ENCODE assay signal across 17 cellular contexts in the genomic region with DNA sequence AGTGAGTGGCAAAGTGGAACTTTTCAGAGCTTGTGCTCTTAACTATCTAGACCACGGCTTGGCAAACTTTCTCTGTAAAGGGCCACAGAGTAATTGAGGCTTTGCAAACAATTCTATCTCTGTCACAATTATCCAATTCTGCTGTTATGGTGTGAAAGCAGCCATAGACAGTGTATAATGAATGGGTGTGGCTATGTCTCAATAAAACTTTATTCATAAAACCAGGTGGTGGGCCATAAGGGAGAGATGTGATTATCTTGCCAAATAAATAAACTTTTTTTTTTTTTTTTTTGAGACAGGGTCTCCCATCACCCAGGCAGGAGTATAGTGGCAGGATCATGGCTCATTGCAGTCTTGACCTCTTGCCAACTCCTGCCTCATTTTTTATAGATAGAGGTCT.
DNase-seq lines count a peak whose midpoint lies in the region; ATAC-seq and TF ChIP-seq lines count a peak whose summit lies in the region.
"Had no signal": no experiment of that assay in that cellular context is flagged by ENCODE, and none has a peak within 500 bp of the region (broad histone marks: within the 10 kb centered on the region; RNA-seq: fewer than 3 reads in every experiment).

No MANE protein-coding gene starts in this region.

- CTCF ChIA-PET in activated CD8-positive, alpha-beta T cell treated with anti-CD3 and anti-CD28 coated beads for 36 hours (lab: Charles Lee), result no interaction called here
- CTCF ChIA-PET in activated CD8-positive, alpha-beta T cell treated with anti-CD3 and anti-CD28 coated beads, Interleukin-2, amount 10 ng/mL, durations not matched to agents 7 days and 5 days (lab: Charles Lee), result interaction anchor here (0.9 kb wide), 1 partner anchor 20 kb away, joined by 3 read pairs; no protein-coding TSS in a partner anchor
- CTCF ChIA-PET in CD8-positive, alpha-beta T cell (lab: Charles Lee), result no interaction called here

- H3K4me3 ChIP-seq in CD8-positive, alpha-beta T cell (ENCODE audit: low read depth, low read length), result no peak overlapping the region
- no peak overlapping the region for H3K4me3 ChIP-seq in dorsolateral prefrontal cortex

- no peaks in the 10 kb centered on the region for H3K27me3 ChIP-seq in CD8-positive, alpha-beta T cell (ENCODE audit: insufficient read depth, low read length)
- no peaks in the 10 kb centered on the region for H3K27me3 ChIP-seq in dorsolateral prefrontal cortex

- ATAC-seq in activated CD8-positive, alpha-beta T cell treated with anti-CD3 and anti-CD28 coated beads for 36 hours, result no peak
- no peak for ATAC-seq in activated CD8-positive, alpha-beta T cell treated with anti-CD3 and anti-CD28 coated beads, Interleukin-2, amount 10 ng/mL, durations not matched to agents 7 days and 5 days
- no peak for ATAC-seq in CD8-positive, alpha-beta T cell
- no peak for ATAC-seq in activated T-helper 17 cell treated with anti-CD3 and anti-CD28 coated beads, Interleukin-2, amount 50 U/mL, for 72 hours (replicated peaks)
- ATAC-seq in SK-N-SH treated with all-trans-retinoic acid at 6 μM for 48 hours, result no peak
- ATAC-seq: Panc1 had no signal

- H3K4me1 ChIP-seq in CD8-positive, alpha-beta T cell (ENCODE audit: insufficient read depth, low read length), result no peaks in the 10 kb centered on the region

- no peaks in the 10 kb centered on the region for H3K9me3 ChIP-seq in CD8-positive, alpha-beta T cell (ENCODE audit: low read length)

- no peaks in the 10 kb centered on the region for H3K27me3 Mint-ChIP-seq in activated CD8-positive, alpha-beta T cell treated with anti-CD3 and anti-CD28 coated beads for 36 hours
- no peaks in the 10 kb centered on the region for H3K27me3 Mint-ChIP-seq in activated CD8-positive, alpha-beta T cell treated with anti-CD3 and anti-CD28 coated beads, Interleukin-2, amount 10 ng/mL, durations not matched to agents 7 days and 5 days (ENCODE audit: low read depth)
- H3K27me3 Mint-ChIP-seq in CD8-positive, alpha-beta T cell (ENCODE audit: low read depth), result no peaks in the 10 kb centered on the region
- H3K27me3 Mint-ChIP-seq in activated T-helper 17 cell treated with anti-CD3 and anti-CD28 coated beads, Interleukin-2, amount 50 U/mL, for 72 hours, result no peaks in the 10 kb centered on the region
- no peaks in the 10 kb centered on the region for H3K27me3 Mint-ChIP-seq in nephron progenitor cell (ENCODE audit: low read depth, poor library complexity)

- TF ChIP-seq CTCF in activated CD8-positive, alpha-beta T cell treated with anti-CD3 and anti-CD28 coated beads for 36 hours (IDR thresholded peaks at IDR 0.05), result no peak
- no peak for TF ChIP-seq CTCF in CD8-positive, alpha-beta T cell (IDR thresholded peaks at IDR 0.05)
- TF ChIP-seq CTCF in dorsolateral prefrontal cortex (IDR thresholded peaks at IDR 0.05 in 54 of 56, conservative IDR thresholded peaks at IDR 0.05 in 2 of 56; ENCODE audit: low read depth in 1 of 56, partially characterized antibody in 56 of 56), result no peak
- no peak for TF ChIP-seq CTCF in nephron progenitor cell (IDR thresholded peaks at IDR 0.05)

- intact Hi-C loops in activated CD8-positive, alpha-beta T cell treated with anti-CD3 and anti-CD28 coated beads for 36 hours (cut with micrococcal nuclease), result no loop called here
- intact Hi-C loops in CD8-positive, alpha-beta T cell (cut with DNase I, micrococcal nuclease), result no loop called here
- intact Hi-C loops in dorsolateral prefrontal cortex (cut with DNase I), result no loop called here

- peak overlapping the region; percentile 78 for H3K27ac Mint-ChIP-seq in activated CD8-positive, alpha-beta T cell treated with anti-CD3 and anti-CD28 coated beads for 36 hours
- H3K27ac Mint-ChIP-seq in activated CD8-positive, alpha-beta T cell treated with anti-CD3 and anti-CD28 coated beads, Interleukin-2, amount 10 ng/mL, durations not matched to agents 7 days and 5 days, result no peak overlapping the region
- H3K27ac Mint-ChIP-seq in CD8-positive, alpha-beta T cell, result peak overlapping the region; percentile 53
- peak overlapping the region; percentile 64 for H3K27ac Mint-ChIP-seq in activated T-helper 17 cell treated with anti-CD3 and anti-CD28 coated beads, Interleukin-2, amount 50 U/mL, for 72 hours
- H3K27ac Mint-ChIP-seq in nephron progenitor cell, result no peak overlapping the region
- H3K27ac Mint-ChIP-seq: HFFc6 had no signal

- peaks cover 29% of the 10 kb centered on the region for H3K36me3 Mint-ChIP-seq in activated CD8-positive, alpha-beta T cell treated with anti-CD3 and anti-CD28 coated beads for 36 hours (ENCODE audit: low read depth)
- H3K36me3 Mint-ChIP-seq in activated CD8-positive, alpha-beta T cell treated with anti-CD3 and anti-CD28 coated beads, Interleukin-2, amount 10 ng/mL, durations not matched to agents 7 days and 5 days (ENCODE audit: low read depth), result peaks cover 43% of the 10 kb centered on the region
- H3K36me3 Mint-ChIP-seq in CD8-positive, alpha-beta T cell, result peaks cover 52% of the 10 kb centered on the region
- H3K36me3 Mint-ChIP-seq in activated T-helper 17 cell treated with anti-CD3 and anti-CD28 coated beads, Interleukin-2, amount 50 U/mL, for 72 hours (ENCODE audit: low read depth), result peaks cover 52% of the 10 kb centered on the region
- H3K36me3 Mint-ChIP-seq in nephron progenitor cell (ENCODE audit: low read depth), result peaks cover 68% of the 10 kb centered on the region

- peaks cover 6% of the 10 kb centered on the region for H3K9me3 Mint-ChIP-seq in activated CD8-positive, alpha-beta T cell treated with anti-CD3 and anti-CD28 coated beads for 36 hours
- H3K9me3 Mint-ChIP-seq in activated CD8-positive, alpha-beta T cell treated with anti-CD3 and anti-CD28 coated beads, Interleukin-2, amount 10 ng/mL, durations not matched to agents 7 days and 5 days (ENCODE audit: insufficient read depth), result no peaks in the 10 kb centered on the region
- no peaks in the 10 kb centered on the region for H3K9me3 Mint-ChIP-seq in CD8-positive, alpha-beta T cell
- H3K9me3 Mint-ChIP-seq in activated T-helper 17 cell treated with anti-CD3 and anti-CD28 coated beads, Interleukin-2, amount 50 U/mL, for 72 hours, result no peaks in the 10 kb centered on the region
- peaks cover 6% of the 10 kb centered on the region for H3K9me3 Mint-ChIP-seq in nephron progenitor cell
- H3K9me3 Mint-ChIP-seq: HFFc6 had no signal

- no peak overlapping the region for H3K4me3 Mint-ChIP-seq in activated CD8-positive, alpha-beta T cell treated with anti-CD3 and anti-CD28 coated beads for 36 hours
- H3K4me3 Mint-ChIP-seq in activated CD8-positive, alpha-beta T cell treated with anti-CD3 and anti-CD28 coated beads, Interleukin-2, amount 10 ng/mL, durations not matched to agents 7 days and 5 days, result no peak overlapping the region
- H3K4me3 Mint-ChIP-seq in CD8-positive, alpha-beta T cell, result no peak overlapping the region
- H3K4me3 Mint-ChIP-seq in activated T-helper 17 cell treated with anti-CD3 and anti-CD28 coated beads, Interleukin-2, amount 50 U/mL, for 72 hours, result peak overlapping the region; percentile 42
- H3K4me3 Mint-ChIP-seq in nephron progenitor cell, result no peak overlapping the region
- H3K4me3 Mint-ChIP-seq: HFFc6 had no signal

- no peak for DNase-seq in activated CD8-positive, alpha-beta T cell treated with anti-CD3 and anti-CD28 coated beads for 36 hours
- DNase-seq in activated CD8-positive, alpha-beta T cell treated with anti-CD3 and anti-CD28 coated beads, Interleukin-2, amount 10 ng/mL, durations not matched to agents 7 days and 5 days, result no peak
- no peak for DNase-seq in CD8-positive, alpha-beta T cell
- DNase-seq in dorsolateral prefrontal cortex (no peak), nephron progenitor cell (no peak)
- DNase-seq: ACHN, AML-193, HFFc6, KBM-7, MV-4-11, NCI-H1417, NCI-H1930, NCI-H446 treated with DMSO at 0.1 percent for 48 hours, NCI-H748 treated with DMSO at 0.1 percent for 48 hours had no signal

- peaks cover 45% of the 10 kb centered on the region for H3K4me1 Mint-ChIP-seq in activated CD8-positive, alpha-beta T cell treated with anti-CD3 and anti-CD28 coated beads for 36 hours (ENCODE audit: low read depth)
- peaks cover 17% of the 10 kb centered on the region for H3K4me1 Mint-ChIP-seq in activated CD8-positive, alpha-beta T cell treated with anti-CD3 and anti-CD28 coated beads, Interleukin-2, amount 10 ng/mL, durations not matched to agents 7 days and 5 days (ENCODE audit: low read depth)
- H3K4me1 Mint-ChIP-seq in CD8-positive, alpha-beta T cell (ENCODE audit: low read depth), result peaks cover 19% of the 10 kb centered on the region
- peaks cover 18% of the 10 kb centered on the region for H3K4me1 Mint-ChIP-seq in activated T-helper 17 cell treated with anti-CD3 and anti-CD28 coated beads, Interleukin-2, amount 50 U/mL, for 72 hours
- H3K4me1 Mint-ChIP-seq in nephron progenitor cell, result peaks cover 3% of the 10 kb centered on the region

- no peaks in the 10 kb centered on the region for H3K36me3 ChIP-seq in CD8-positive, alpha-beta T cell (ENCODE audit: insufficient read depth, low read length)

- POLR2A ChIA-PET in activated CD8-positive, alpha-beta T cell treated with anti-CD3 and anti-CD28 coated beads for 36 hours (lab: Charles Lee), result no interaction called here
- POLR2A ChIA-PET in activated CD8-positive, alpha-beta T cell treated with anti-CD3 and anti-CD28 coated beads, Interleukin-2, amount 10 ng/mL, durations not matched to agents 7 days and 5 days (lab: Charles Lee), result no interaction called here
- POLR2A ChIA-PET in CD8-positive, alpha-beta T cell (lab: Charles Lee), result no interaction called here

- no peak overlapping the region for H3K27ac ChIP-seq in CD8-positive, alpha-beta T cell (ENCODE audit: low read depth, low read length)
- peak overlapping the region in 35 of 59 donors; percentile 14 to 78 (median 46) for H3K27ac ChIP-seq in dorsolateral prefrontal cortex

TF ChIP-seq in SK-N-SH treated with all-trans-retinoic acid at 6 μM for 48 hours, 23 proteins besides CTCF, POLR2A, EP300 and RAD21:
- no peak for TF ChIP-seq CSDC2 (CRISPR knock-in tag; IDR thresholded peaks at IDR 0.05)
- TF ChIP-seq ARNTL (CRISPR knock-in tag; IDR thresholded peaks at IDR 0.05; ENCODE audit: borderline replicate concordance, low read depth), result no peak
- no peak for TF ChIP-seq PPARA (CRISPR knock-in tag; IDR thresholded peaks at IDR 0.05; ENCODE audit: borderline replicate concordance)
- TF ChIP-seq GLIS3 (CRISPR knock-in tag; IDR thresholded peaks at IDR 0.05), result no peak
- TF ChIP-seq, protein P1, sequence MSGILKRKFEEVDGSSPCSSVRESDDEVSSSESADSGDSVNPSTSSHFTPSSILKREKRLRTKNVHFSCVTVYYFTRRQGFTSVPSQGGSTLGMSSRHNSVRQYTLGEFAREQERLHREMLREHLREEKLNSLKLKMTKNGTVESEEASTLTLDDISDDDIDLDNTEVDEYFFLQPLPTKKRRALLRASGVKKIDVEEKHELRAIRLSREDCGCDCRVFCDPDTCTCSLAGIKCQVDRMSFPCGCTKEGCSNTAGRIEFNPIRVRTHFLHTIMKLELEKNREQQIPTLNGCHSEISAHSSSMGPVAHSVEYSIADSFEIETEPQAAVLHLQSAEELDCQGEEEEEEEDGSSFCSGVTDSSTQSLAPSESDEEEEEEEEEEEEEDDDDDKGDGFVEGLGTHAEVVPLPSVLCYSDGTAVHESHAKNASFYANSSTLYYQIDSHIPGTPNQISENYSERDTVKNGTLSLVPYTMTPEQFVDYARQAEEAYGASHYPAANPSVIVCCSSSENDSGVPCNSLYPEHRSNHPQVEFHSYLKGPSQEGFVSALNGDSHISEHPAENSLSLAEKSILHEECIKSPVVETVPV (CRISPR knock-in tag; IDR thresholded peaks at IDR 0.05), result no peak
- no peak for TF ChIP-seq TOX (CRISPR knock-in tag; IDR thresholded peaks at IDR 0.05; ENCODE audit: borderline replicate concordance)

Comparison
In these comparisons a context has a peak if more than half of its experiments do, and no peak if none do; other contexts are left out.
1. H3K27ac Mint-ChIP-seq: peak in activated CD8-positive, alpha-beta T cell treated with anti-CD3 and anti-CD28 coated beads for 36 hours (single experiment), CD8-positive, alpha-beta T cell (single experiment) and activated T-helper 17 cell treated with anti-CD3 and anti-CD28 coated beads, Interleukin-2, amount 50 U/mL, for 72 hours (single experiment); none in activated CD8-positive, alpha-beta T cell treated with anti-CD3 and anti-CD28 coated beads, Interleukin-2, amount 10 ng/mL, durations not matched to agents 7 days and 5 days (single experiment) and nephron progenitor cell (single experiment).